9 cellular contexts compared by ENCODE assay signal in genomic region chr3:27467545-27467944, GRCh38. TPM values are rescaled to one million over a fixed set of nuclear protein-coding genes. Genes with fewer than 3 reads are reported as not detected.
DNase-seq lines count a peak whose midpoint lies in the region; ATAC-seq and TF ChIP-seq lines count a peak whose summit lies in the region.
"Had no signal": no experiment of that assay in that cellular context is flagged by ENCODE, and none has a peak within 500 bp of the region (broad histone marks: within the 10 kb centered on the region; RNA-seq: fewer than 3 reads in every experiment).

No MANE protein-coding gene starts in this region.

- 14 to 24% (median 20%) methylated on average over 3 of the region's 3 CpGs for WGBS in psoas muscle, 3 donors

- no peaks in the 10 kb centered on the region for H3K9me3 Mint-ChIP-seq in activated naive CD4-positive, alpha-beta T cell treated with anti-CD3 and anti-CD28 coated beads, Interleukin-2, amount 50 U/mL, for 72 hours
- H3K9me3 Mint-ChIP-seq: IgD-negative memory B cell had no signal

- H3K4me3 ChIP-seq in foreskin fibroblast (ENCODE audit: low read depth in 1 of 2, low read length in 2 of 2) (no peak overlapping the region), psoas muscle (peak overlapping the region; percentile 37)

- no peaks in the 10 kb centered on the region for H3K9me3 ChIP-seq in psoas muscle

- no peaks in the 10 kb centered on the region for H3K27me3 ChIP-seq in psoas muscle (ENCODE audit: insufficient read depth in 3 of 3, low read length in 2 of 3)

- no peak for DNase-seq in activated naive CD4-positive, alpha-beta T cell treated with anti-CD3 and anti-CD28 coated beads, Interleukin-2, amount 50 U/mL, for 72 hours (ENCODE audit: low spot score in 2 of 2)
- DNase-seq in activated naive CD4-positive, alpha-beta T cell (lab: John Stamatoyannopoulos, UW): no peak
- DNase-seq in SW 1271 (lab: John Stamatoyannopoulos, UW) (peak; percentile 28 to 78), foreskin fibroblast (peak in 1 of 2 donors; percentile 58), psoas muscle (no peak), amniotic stem cell (lab: John Stamatoyannopoulos, UW) (no peak)

- no peaks in the 10 kb centered on the region for H3K36me3 ChIP-seq in psoas muscle (ENCODE audit: insufficient read depth in 1 of 2, low read depth in 1 of 2)

- peaks cover 2 to 5% of the 10 kb centered on the region in 2 donors for H3K36me3 Mint-ChIP-seq in activated naive CD4-positive, alpha-beta T cell treated with anti-CD3 and anti-CD28 coated beads, Interleukin-2, amount 50 U/mL, for 72 hours

- peaks cover 12% of the 10 kb centered on the region for H3K4me1 ChIP-seq in psoas muscle

- intact Hi-C loops in psoas muscle (cut with DNase I): loop anchor here (2.0 to 5.0 kb wide), 2 partner anchors 153 to 155 kb away; no protein-coding TSS in a partner anchor

- no peak overlapping the region for H3K27ac Mint-ChIP-seq in activated naive CD4-positive, alpha-beta T cell treated with anti-CD3 and anti-CD28 coated beads, Interleukin-2, amount 50 U/mL, for 72 hours

- peak overlapping the region; percentile 31 for H3K27ac ChIP-seq in psoas muscle

- peak; percentile 43 to 74 for ATAC-seq in activated naive CD4-positive, alpha-beta T cell treated with anti-CD3 and anti-CD28 coated beads, Interleukin-2, amount 50 U/mL, for 72 hours
- ATAC-seq in GM21526 (IDR thresholded peaks at IDR 0.05; ENCODE audit: low FRiP score, unreplicated experiment) (peak; percentile 81), HG03575 (IDR thresholded peaks at IDR 0.05; ENCODE audit: extremely low read depth, insufficient number of reproducible peaks, low FRiP score, unreplicated experiment) (peak; percentile 87), psoas muscle (peak; percentile 56 to 91 (median 76))

- TF ChIP-seq CTCF in foreskin fibroblast (IDR thresholded peaks at IDR 0.05; ENCODE audit: low read depth, low read length) (peak; percentile 33), psoas muscle (IDR thresholded peaks at IDR 0.05) (peak; percentile 60)

RNA-seq across cellular contexts. Expression of gene SLC4A7, which starts 16.6 kb away (rescaled TPM):
- 10 to 100 TPM; 37.5 to 57.0 TPM for total RNA-seq in activated naive CD4-positive, alpha-beta T cell treated with anti-CD3 and anti-CD28 coated beads, Interleukin-2, amount 50 U/mL, for 72 hours
- total RNA-seq in psoas muscle: 10 to 100 TPM; 13.3 to 26.6 (median 16.8) TPM
- polyA plus RNA-seq in psoas muscle: 1 to 10 TPM; 1.4 to 3.1 (median 1.9) TPM

Comparison
In these comparisons a context has a peak if more than half of its experiments do, and no peak if none do; other contexts are left out.
1. DNase-seq: peak in SW 1271 (2 of 2); none in activated naive CD4-positive, alpha-beta T cell treated with anti-CD3 and anti-CD28 coated beads, Interleukin-2, amount 50 U/mL, for 72 hours (0 of 2), activated naive CD4-positive, alpha-beta T cell (0 of 4), psoas muscle (0 of 2) and amniotic stem cell (single experiment).
2. Peak in every context shown above with its lines, with median percentiles within 50 percentile points of each other: ATAC-seq.